Comparison of ENCODE assay signal across 8 cellular contexts in the genomic region with DNA sequence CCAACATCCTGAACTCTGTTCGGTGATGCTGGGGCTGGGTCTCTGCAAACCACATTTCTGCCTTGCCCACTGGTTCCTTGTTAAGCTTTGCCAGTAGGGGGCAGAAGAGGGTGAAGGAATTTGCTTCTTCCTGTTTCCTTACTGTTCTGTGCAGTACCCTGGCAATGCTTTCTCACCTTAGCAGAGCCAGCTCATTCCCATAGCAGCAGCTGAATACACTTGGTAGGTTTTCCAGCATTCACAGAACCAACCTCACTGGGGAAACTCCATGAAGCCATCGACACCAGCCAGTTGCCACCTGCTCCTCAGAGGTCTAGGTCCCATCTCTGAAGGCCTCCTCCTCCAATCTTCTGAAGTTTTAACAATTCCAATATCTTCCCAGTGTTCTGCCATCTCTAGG.
A peak's percentile ranks its signal among the peaks of the same experiment; 100 is the strongest.
DNase-seq lines count a peak whose midpoint lies in the region; ATAC-seq and TF ChIP-seq lines count a peak whose summit lies in the region.

No MANE protein-coding gene starts in this region.

- DNase-seq in activated CD4-positive, alpha-beta memory T cell treated with anti-CD3 and anti-CD28 coated beads for 36 hours, result peak; percentile 15
- no peak for DNase-seq in activated CD4-positive, alpha-beta memory T cell treated with anti-CD3 and anti-CD28 coated beads, Interleukin-2, amount 10 ng/mL, durations not matched to agents 7 days and 5 days
- DNase-seq in HCEC 1CT (peak; percentile 3), NCI-H146 (lab: John Stamatoyannopoulos, UW) (peak; percentile 81), cardiac fibroblast (ENCODE audit: low read depth in 2 of 2) (peak; percentile 10 to 63), prostate gland (ENCODE audit: low spot score) (peak; percentile 39), AG08395 (ENCODE audit: low spot score) (no peak)

- no peaks in the 10 kb centered on the region for H3K9me3 ChIP-seq in prostate gland

- H3K4me3 ChIP-seq in cardiac fibroblast (replicated peaks in 1 of 2; ENCODE audit: low read depth in 2 of 2, low read length in 2 of 2) (no peak overlapping the region), prostate gland (no peak overlapping the region)

- H3K27ac Mint-ChIP-seq in activated CD4-positive, alpha-beta memory T cell treated with anti-CD3 and anti-CD28 coated beads for 36 hours, result no peak overlapping the region
- H3K27ac Mint-ChIP-seq in activated CD4-positive, alpha-beta memory T cell treated with anti-CD3 and anti-CD28 coated beads, Interleukin-2, amount 10 ng/mL, durations not matched to agents 7 days and 5 days, result no peak overlapping the region

- CTCF ChIA-PET in activated CD4-positive, alpha-beta memory T cell treated with anti-CD3 and anti-CD28 coated beads for 36 hours (lab: Charles Lee), result no interaction called here
- CTCF ChIA-PET in activated CD4-positive, alpha-beta memory T cell treated with anti-CD3 and anti-CD28 coated beads, Interleukin-2, amount 10 ng/mL, durations not matched to agents 7 days and 5 days (lab: Charles Lee), result interaction anchor here (0.7 kb wide), 1 partner anchor 21 kb away, joined by 3 read pairs; no protein-coding TSS in a partner anchor

- H3K27me3 ChIP-seq in prostate gland (replicated peaks; ENCODE audit: insufficient read depth), result no peaks in the 10 kb centered on the region

- POLR2A ChIA-PET in activated CD4-positive, alpha-beta memory T cell treated with anti-CD3 and anti-CD28 coated beads for 36 hours (lab: Charles Lee), result no interaction called here
- POLR2A ChIA-PET in activated CD4-positive, alpha-beta memory T cell treated with anti-CD3 and anti-CD28 coated beads, Interleukin-2, amount 10 ng/mL, durations not matched to agents 7 days and 5 days (lab: Charles Lee), result no interaction called here

- no peaks in the 10 kb centered on the region for H3K4me1 ChIP-seq in prostate gland (replicated peaks)

- TF ChIP-seq CTCF in cardiac fibroblast (IDR thresholded peaks at IDR 0.05; ENCODE audit: low read depth, low read length) (peak; percentile 89), prostate gland (IDR thresholded peaks at IDR 0.05) (peak in 3 of 4 experiments; percentile 47 to 56 (median 56))

- TF ChIP-seq POLR2A in prostate gland (IDR thresholded peaks at IDR 0.05), result no peak

- no peaks in the 10 kb centered on the region for H3K9me3 Mint-ChIP-seq in activated CD4-positive, alpha-beta memory T cell treated with anti-CD3 and anti-CD28 coated beads for 36 hours
- H3K9me3 Mint-ChIP-seq in activated CD4-positive, alpha-beta memory T cell treated with anti-CD3 and anti-CD28 coated beads, Interleukin-2, amount 10 ng/mL, durations not matched to agents 7 days and 5 days, result no peaks in the 10 kb centered on the region

- no peak overlapping the region for H3K4me3 Mint-ChIP-seq in activated CD4-positive, alpha-beta memory T cell treated with anti-CD3 and anti-CD28 coated beads for 36 hours
- no peak overlapping the region for H3K4me3 Mint-ChIP-seq in activated CD4-positive, alpha-beta memory T cell treated with anti-CD3 and anti-CD28 coated beads, Interleukin-2, amount 10 ng/mL, durations not matched to agents 7 days and 5 days

- 76% methylated on average over 2 of the region's 2 CpGs for WGBS in prostate gland

- H3K36me3 ChIP-seq in prostate gland, result no peaks in the 10 kb centered on the region

- no peak for ATAC-seq in HG02678 (IDR thresholded peaks at IDR 0.05; ENCODE audit: unreplicated experiment)

- H3K36me3 Mint-ChIP-seq in activated CD4-positive, alpha-beta memory T cell treated with anti-CD3 and anti-CD28 coated beads for 36 hours, result no peaks in the 10 kb centered on the region
- H3K36me3 Mint-ChIP-seq in activated CD4-positive, alpha-beta memory T cell treated with anti-CD3 and anti-CD28 coated beads, Interleukin-2, amount 10 ng/mL, durations not matched to agents 7 days and 5 days (ENCODE audit: low read depth), result no peaks in the 10 kb centered on the region

- H3K27ac ChIP-seq in prostate gland, result no peak overlapping the region

- intact Hi-C loops in activated CD4-positive, alpha-beta memory T cell treated with anti-CD3 and anti-CD28 coated beads for 36 hours (cut with micrococcal nuclease), result no loop called here
- intact Hi-C loops in prostate gland (cut with DNase I), result no loop called here

- H3K4me1 Mint-ChIP-seq in activated CD4-positive, alpha-beta memory T cell treated with anti-CD3 and anti-CD28 coated beads for 36 hours (ENCODE audit: low read depth), result no peaks in the 10 kb centered on the region
- H3K4me1 Mint-ChIP-seq in activated CD4-positive, alpha-beta memory T cell treated with anti-CD3 and anti-CD28 coated beads, Interleukin-2, amount 10 ng/mL, durations not matched to agents 7 days and 5 days, result no peaks in the 10 kb centered on the region

- peaks cover 4% of the 10 kb centered on the region for H3K27me3 Mint-ChIP-seq in activated CD4-positive, alpha-beta memory T cell treated with anti-CD3 and anti-CD28 coated beads for 36 hours
- H3K27me3 Mint-ChIP-seq in activated CD4-positive, alpha-beta memory T cell treated with anti-CD3 and anti-CD28 coated beads, Interleukin-2, amount 10 ng/mL, durations not matched to agents 7 days and 5 days, result peaks cover 10% of the 10 kb centered on the region

Comparison
In these comparisons a context has a peak if more than half of its experiments do, and no peak if none do; other contexts are left out.
1. DNase-seq: peak in activated CD4-positive, alpha-beta memory T cell treated with anti-CD3 and anti-CD28 coated beads for 36 hours (single experiment), HCEC 1CT (single experiment), NCI-H146 (single experiment), cardiac fibroblast (2 of 2) and prostate gland (single experiment); none in activated CD4-positive, alpha-beta memory T cell treated with anti-CD3 and anti-CD28 coated beads, Interleukin-2, amount 10 ng/mL, durations not matched to agents 7 days and 5 days (single experiment) and AG08395 (single experiment).